ENCODE assay signal across 13 cellular contexts in the genomic region with DNA sequence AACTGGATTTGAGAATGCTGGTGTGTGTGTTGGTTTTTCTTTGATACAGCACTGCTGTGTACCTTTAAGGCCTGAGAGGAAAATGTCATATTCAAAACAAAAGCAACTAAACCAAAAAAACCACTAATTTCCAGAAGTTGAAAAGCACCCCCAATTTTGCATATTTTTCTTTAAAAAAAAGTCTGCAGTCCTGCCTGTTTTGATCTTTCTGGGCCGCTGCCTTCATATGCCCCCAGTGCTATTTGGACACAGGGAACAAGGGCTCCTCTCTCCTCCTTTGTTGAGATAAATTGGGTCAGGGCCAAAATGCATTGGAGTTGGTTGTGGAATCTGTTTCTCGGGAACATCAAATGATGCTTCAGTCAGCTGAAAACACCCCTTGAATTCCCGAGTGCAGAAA. TPM values are rescaled to one million over a fixed set of nuclear protein-coding genes. Genes with fewer than 3 reads are reported as not detected.
DNase-seq lines count a peak whose midpoint lies in the region; ATAC-seq and TF ChIP-seq lines count a peak whose summit lies in the region.
"Had no signal": no experiment of that assay in that cellular context is flagged by ENCODE, and none has a peak within 500 bp of the region (broad histone marks: within the 10 kb centered on the region; RNA-seq: fewer than 3 reads in every experiment).

No MANE protein-coding gene starts in this region.

- no peak overlapping the region for H3K4me3 Mint-ChIP-seq in GM23338
- H3K4me3 Mint-ChIP-seq: CD14-positive monocyte had no signal

- ATAC-seq in GM19372 (IDR thresholded peaks at IDR 0.05; ENCODE audit: low read depth, unreplicated experiment) (peak; percentile 76), HG03060 (IDR thresholded peaks at IDR 0.05; ENCODE audit: low read depth, unreplicated experiment) (peak; percentile 69), left colon (no peak), GM23338 (no peak)

- no peak overlapping the region; the same call in 1 of the 2 replicates for H3K27ac Mint-ChIP-seq in GM23338
- H3K27ac Mint-ChIP-seq: CD14-positive monocyte had no signal

- H3K4me1 Mint-ChIP-seq in GM23338: peaks cover 6% of the 10 kb centered on the region; the same call in 1 of the 3 replicates

- peaks cover 11% of the 10 kb centered on the region for H3K9me3 Mint-ChIP-seq in GM23338
- H3K9me3 Mint-ChIP-seq: CD14-positive monocyte had no signal

- peaks cover 13% of the 10 kb centered on the region; the same call in 1 of the 2 replicates for H3F3A ChIP-seq in GM23338 (replicated peaks; ENCODE audit: low read depth)

- H3K79me2 ChIP-seq in GM23338 (replicated peaks; ENCODE audit: insufficient read depth): 0 out of 2 replicates have a peak, but pooled peaks cover 6% of the 10 kb centered on the region

- peaks cover 11% of the 10 kb centered on the region for H4K20me1 ChIP-seq in GM23338 (replicated peaks; ENCODE audit: insufficient read depth)

- DNase-seq in GM10266 (ENCODE audit: extremely low spot score) (peak; percentile 61), amygdala (lab: John Stamatoyannopoulos, UW) (peak in 29 of 56 donors; percentile 19 to 72 (median 41)), left colon (no peak), sigmoid colon (no peak), GM23338 (ENCODE audit: low spot score) (no peak), SW480 (ENCODE audit: low spot score) (no peak)
- DNase-seq: activated CD4-positive, alpha-beta T cell treated with anti-CD3 and anti-CD28 coated beads, Interleukin-2, amount 50 U/mL, for 1 hour; mesendoderm; PC-9 had no signal

- H3K27ac ChIP-seq in sigmoid colon: no peak overlapping the region
- no peak overlapping the region for H3K27ac ChIP-seq in GM23338 (ENCODE audit: low read depth)
- H3K27ac ChIP-seq: KMS-11, PC-9 had no signal

- peaks cover 98% of the 10 kb centered on the region for H3K36me3 Mint-ChIP-seq in GM23338 (ENCODE audit: low read depth)

- intact Hi-C loops in left colon (cut with DNase I, micrococcal nuclease) (no loop called here), sigmoid colon (cut with DNase I) (no loop called here)

- peaks cover 14% of the 10 kb centered on the region for H3K27me3 Mint-ChIP-seq in GM23338 (ENCODE audit: insufficient read depth, low read depth, poor library complexity)

- no peak overlapping the region for H3K4me2 ChIP-seq in GM23338
- H3K4me2 ChIP-seq: KMS-11, PC-9 had no signal

- no peak overlapping the region for H2AFZ ChIP-seq in GM23338
- H2AFZ ChIP-seq: PC-9 had no signal

- H3K9me2 ChIP-seq in GM23338 (ENCODE audit: insufficient read depth): no peaks in the 10 kb centered on the region

- H3K4me1 ChIP-seq in sigmoid colon: peaks cover 0 to 5% (median 0%) of the 10 kb centered on the region in 4 donors
- no peaks in the 10 kb centered on the region for H3K4me1 ChIP-seq in GM23338 (ENCODE audit: insufficient read depth)

- 70 to 81% methylated on average over 3 of the region's 3 CpGs for WGBS in sigmoid colon, 2 donors

- TF ChIP-seq POLR2A in sigmoid colon (IDR thresholded peaks at IDR 0.05): no peak

- TF ChIP-seq EP300 in sigmoid colon (IDR thresholded peaks at IDR 0.05): no peak

- H3K9me3 ChIP-seq in sigmoid colon: no peaks in the 10 kb centered on the region

- no peak for TF ChIP-seq CTCF in GM10266 (IDR thresholded peaks at IDR 0.05; ENCODE audit: control insufficient read depth, insufficient read depth, low read depth, missing control alignments)
- TF ChIP-seq CTCF in sigmoid colon (IDR thresholded peaks at IDR 0.05): no peak
- no peak for TF ChIP-seq CTCF in GM23338 (conservative IDR thresholded peaks at IDR 0.05; ENCODE audit: low read depth in 2 of 2)

- H3K4me3 ChIP-seq in sigmoid colon: no peak overlapping the region
- no peak overlapping the region for H3K4me3 ChIP-seq in GM23338
- H3K4me3 ChIP-seq: PC-9 had no signal

- H3K27me3 ChIP-seq in sigmoid colon (no peaks in the 10 kb centered on the region), GM23338 (ENCODE audit: insufficient read depth) (no peaks in the 10 kb centered on the region)

- H3K36me3 ChIP-seq in sigmoid colon: peaks cover 0 to 11% (median 0%) of the 10 kb centered on the region in 4 donors
- peaks cover 34% of the 10 kb centered on the region for H3K36me3 ChIP-seq in GM23338 (ENCODE audit: insufficient read depth)

TF ChIP-seq in GM23338, 12 proteins besides CTCF, POLR2A, EP300 and RAD21:
- TF ChIP-seq JUNB (IDR thresholded peaks at IDR 0.05; ENCODE audit: unreplicated experiment): no peak
- no peak for TF ChIP-seq ZNF331 (CRISPR knock-in tag; IDR thresholded peaks at IDR 0.05; ENCODE audit: low read depth)
- TF ChIP-seq ZNF114 (CRISPR knock-in tag; IDR thresholded peaks at IDR 0.05): no peak
- no peak for TF ChIP-seq POLR2AphosphoS5 (IDR thresholded peaks at IDR 0.05; ENCODE audit: low read depth)

RNA-seq across cellular contexts. Expression of gene GPT2, which starts 26.9 kb away (rescaled TPM):
- 10 to 100 TPM; 26.8 to 32.1 TPM for total RNA-seq in left colon
- total RNA-seq in sigmoid colon: 10 to 100 TPM in 2 of 4 donors, 1 to 10 TPM in 2; 3.3 to 17.1 (median 10.7) TPM
- polyA plus RNA-seq in sigmoid colon: 10 to 100 TPM; 12.6 to 28.7 (median 27.4) TPM
- total RNA-seq in GM23338 (2014; rRNA removed; shearing (Covaris generic)): 81.0 and 82.6 TPM in 2 replicates
- polyA plus RNA-seq in GM23338 (2016; fragmentation: Nextera tagmentation; extraction: Ambion mirVana): 48.5 TPM in 2 replicates

Comparison
In these comparisons a context has a peak if more than half of its experiments do, and no peak if none do; other contexts are left out.
1. DNase-seq: peak in GM10266 (single experiment) and amygdala (29 of 56); none in left colon (0 of 2), sigmoid colon (single experiment), GM23338 (single experiment) and SW480 (single experiment).
2. ATAC-seq: peak in GM19372 (single experiment) and HG03060 (single experiment); none in left colon (single experiment) and GM23338 (single experiment).